21 cellular contexts compared by ENCODE assay signal in the genomic region with DNA sequence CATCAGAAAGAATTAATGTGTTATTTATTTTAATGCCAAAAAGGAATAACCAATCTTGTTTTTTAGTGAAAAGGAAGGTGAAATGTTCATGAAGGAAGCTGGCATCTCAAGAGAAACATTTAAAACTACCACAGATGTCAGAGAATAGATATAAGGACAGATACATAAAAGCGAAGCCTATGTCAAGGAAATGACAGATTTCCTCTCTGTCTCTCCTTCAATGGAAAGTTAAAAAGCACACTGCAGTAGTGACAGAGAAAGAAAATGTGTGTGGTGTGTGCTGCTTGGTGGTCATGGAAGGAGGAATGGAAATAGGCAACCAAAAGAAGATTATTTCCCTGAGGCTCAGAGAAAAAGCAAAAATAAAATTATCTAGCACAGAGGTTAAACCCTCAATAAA. TPM values are rescaled to one million over a fixed set of nuclear protein-coding genes. Genes with fewer than 3 reads are reported as not detected.
DNase-seq lines count a peak whose midpoint lies in the region; ATAC-seq and TF ChIP-seq lines count a peak whose summit lies in the region.
"Had no signal": no experiment of that assay in that cellular context is flagged by ENCODE, and none has a peak within 500 bp of the region (broad histone marks: within the 10 kb centered on the region; RNA-seq: fewer than 3 reads in every experiment).

No MANE protein-coding gene starts in this region.

- H3K9me3 ChIP-seq in BLaER1, result no peaks in the 10 kb centered on the region
- no peaks in the 10 kb centered on the region for H3K9me3 ChIP-seq in CD4-positive, alpha-beta T cell (ENCODE audit: control insufficient read depth, low read length)

- H3K4me1 ChIP-seq in BLaER1, result peaks cover 32% of the 10 kb centered on the region

- intact Hi-C loops in CD4-positive, alpha-beta T cell (cut with DNase I, micrococcal nuclease), result no loop called here

- POLR2A ChIA-PET in CD4-positive, alpha-beta T cell (lab: Charles Lee), result no interaction called here
- POLR2A ChIA-PET in naive thymus-derived CD8-positive, alpha-beta T cell (lab: Charles Lee), result no interaction called here

- H3K27ac ChIP-seq in BLaER1, result no peak overlapping the region; the same call in 1 of the 2 replicates
- H3K27ac ChIP-seq in CD4-positive, alpha-beta T cell (ENCODE audit: low read depth, low read length), result no peak overlapping the region

- no peaks in the 10 kb centered on the region for H3K27me3 ChIP-seq in BLaER1
- H3K27me3 ChIP-seq in CD4-positive, alpha-beta T cell (ENCODE audit: control insufficient read depth, insufficient read depth, low read length), result no peaks in the 10 kb centered on the region

- H3K4me2 ChIP-seq in BLaER1, result peak overlapping the region; percentile 45

- DNase-seq in CD4-positive, alpha-beta T cell, result no peak
- peak; percentile 44 for DNase-seq in Jurkat, Clone E6-1 (ENCODE audit: low read depth, low spot score)
- DNase-seq in naive thymus-derived CD8-positive, alpha-beta T cell, result peak in 3 of 10 donors; percentile 20 to 55 (median 54)
- DNase-seq in cerebellar cortex (ENCODE audit: low spot score) (no peak), NCI-H1930 (lab: John Stamatoyannopoulos, UW) (no peak)
- DNase-seq: 8988T; C1 segment of cervical spinal cord; CD4-positive, alpha-beta memory T cell; DMS 273 treated with DMSO at 0.1 percent for 48 hours; DMS53; DND-41; EL; H9; IMR-90 had no signal

- no peaks in the 10 kb centered on the region for H3K36me3 ChIP-seq in BLaER1

- H3K27ac Mint-ChIP-seq in CD4-positive, alpha-beta T cell, result peak overlapping the region; percentile 78
- peak overlapping the region in 9 of 10 donors; percentile 14 to 91 (median 53) for H3K27ac Mint-ChIP-seq in naive thymus-derived CD8-positive, alpha-beta T cell
- H3K27ac Mint-ChIP-seq in stimulated activated memory B cell treated with anti-CD40 and anti-IgM and Interleukin-4, amounts not matched to agents 10 μg/mL and 1 μg/mL and 100 μg/mL, for 72 hours, result no peak overlapping the region
- H3K27ac Mint-ChIP-seq: H9 had no signal

- H3K36me3 Mint-ChIP-seq in CD4-positive, alpha-beta T cell (ENCODE audit: low read depth), result no peaks in the 10 kb centered on the region
- no peaks in the 10 kb centered on the region for H3K36me3 Mint-ChIP-seq in naive thymus-derived CD8-positive, alpha-beta T cell
- no peaks in the 10 kb centered on the region for H3K36me3 Mint-ChIP-seq in stimulated activated memory B cell treated with anti-CD40 and anti-IgM and Interleukin-4, amounts not matched to agents 10 μg/mL and 1 μg/mL and 100 μg/mL, for 72 hours
- H3K36me3 Mint-ChIP-seq: CD4-positive, alpha-beta memory T cell had no signal

- ATAC-seq in CD4-positive, alpha-beta T cell (ENCODE audit: poor library complexity), result peak; percentile 86
- ATAC-seq in naive thymus-derived CD8-positive, alpha-beta T cell, result peak; percentile 76 to 92
- ATAC-seq in stimulated activated memory B cell treated with anti-CD40 and anti-IgM and Interleukin-4, amounts not matched to agents 10 μg/mL and 1 μg/mL and 100 μg/mL, for 72 hours, result no peak
- ATAC-seq: GM12878 had no signal

- H3K9ac ChIP-seq in BLaER1, result no peak overlapping the region; the same call in 1 of the 2 replicates

- no peak for TF ChIP-seq CTCF in CD4-positive, alpha-beta T cell (IDR thresholded peaks at IDR 0.05)

- H3K27me3 Mint-ChIP-seq in CD4-positive, alpha-beta T cell, result no peaks in the 10 kb centered on the region
- peaks cover 0 to 5% (median 0%) of the 10 kb centered on the region in 5 donors for H3K27me3 Mint-ChIP-seq in naive thymus-derived CD8-positive, alpha-beta T cell
- H3K27me3 Mint-ChIP-seq in stimulated activated memory B cell treated with anti-CD40 and anti-IgM and Interleukin-4, amounts not matched to agents 10 μg/mL and 1 μg/mL and 100 μg/mL, for 72 hours, result peaks cover 17% of the 10 kb centered on the region

- H4K20me1 ChIP-seq in BLaER1, result no peaks in the 10 kb centered on the region

- no peak overlapping the region for H3K4me3 ChIP-seq in BLaER1
- H3K4me3 ChIP-seq in Jurkat, Clone E6-1 (ENCODE audit: low read length), result no peak overlapping the region
- H3K4me3 ChIP-seq: GM12878 had no signal

- no peaks in the 10 kb centered on the region for H3K9me3 Mint-ChIP-seq in CD4-positive, alpha-beta T cell
- H3K9me3 Mint-ChIP-seq in naive thymus-derived CD8-positive, alpha-beta T cell, result peaks cover 0 to 1% (median 0%) of the 10 kb centered on the region in 9 donors
- no peaks in the 10 kb centered on the region for H3K9me3 Mint-ChIP-seq in stimulated activated memory B cell treated with anti-CD40 and anti-IgM and Interleukin-4, amounts not matched to agents 10 μg/mL and 1 μg/mL and 100 μg/mL, for 72 hours
- H3K9me3 Mint-ChIP-seq: CD4-positive, alpha-beta memory T cell; H9 had no signal

- peak overlapping the region; percentile 5 for H3K4me3 Mint-ChIP-seq in CD4-positive, alpha-beta T cell
- H3K4me3 Mint-ChIP-seq in naive thymus-derived CD8-positive, alpha-beta T cell, result peak overlapping the region in 3 of 10 donors; percentile 44 to 49 (median 48)
- no peak overlapping the region for H3K4me3 Mint-ChIP-seq in stimulated activated memory B cell treated with anti-CD40 and anti-IgM and Interleukin-4, amounts not matched to agents 10 μg/mL and 1 μg/mL and 100 μg/mL, for 72 hours

- H3K4me1 Mint-ChIP-seq in CD4-positive, alpha-beta T cell (ENCODE audit: low read depth), result peaks cover 48% of the 10 kb centered on the region
- H3K4me1 Mint-ChIP-seq in naive thymus-derived CD8-positive, alpha-beta T cell, result peaks cover 20 to 36% (median 28%) of the 10 kb centered on the region in 4 donors
- no peaks in the 10 kb centered on the region for H3K4me1 Mint-ChIP-seq in stimulated activated memory B cell treated with anti-CD40 and anti-IgM and Interleukin-4, amounts not matched to agents 10 μg/mL and 1 μg/mL and 100 μg/mL, for 72 hours

- CTCF ChIA-PET in CD4-positive, alpha-beta T cell (lab: Charles Lee), result interaction anchor here (2.1 kb wide), 1 partner anchor 41 kb away, joined by 5 read pairs; no protein-coding TSS in a partner anchor

RNA-seq across cellular contexts. Expression of a gene that starts 9.2 kb away (rescaled TPM):
- not detected for total RNA-seq in CD4-positive, alpha-beta T cell
- not detected for polyA plus RNA-seq in Jurkat, Clone E6-1 (2012; ENCODE audit: insufficient read depth, insufficient read length)
- total RNA-seq in naive thymus-derived CD8-positive, alpha-beta T cell, result not detected
- polyA plus RNA-seq in naive thymus-derived CD8-positive, alpha-beta T cell, result not detected
- total RNA-seq: A673; CD4-positive, alpha-beta memory T cell; G401; GM12878; H1; IMR-90 had no signal
- polyA plus RNA-seq: AG04450, GM12878, IMR-90 had no signal

RNA-seq across cellular contexts. Expression of a gene that starts 46.2 kb away (rescaled TPM):
- not detected for total RNA-seq in CD4-positive, alpha-beta T cell
- not detected for polyA plus RNA-seq in Jurkat, Clone E6-1 (2012; ENCODE audit: insufficient read depth, insufficient read length)
- total RNA-seq in naive thymus-derived CD8-positive, alpha-beta T cell, result not detected
- polyA plus RNA-seq in naive thymus-derived CD8-positive, alpha-beta T cell, result not detected
- total RNA-seq: A673; CD4-positive, alpha-beta memory T cell; G401; GM12878 had no signal
- polyA plus RNA-seq: CD4-positive, alpha-beta memory T cell had no signal
